In genomic region chr4:99383833-99384392, GRCh38 we compare ENCODE assay signal across 13 cellular contexts. TPM values are rescaled to one million over a fixed set of nuclear protein-coding genes. Genes with fewer than 3 reads are reported as not detected.
A peak's percentile ranks its signal among the peaks of the same experiment; 100 is the strongest.
DNase-seq lines count a peak whose midpoint lies in the region; ATAC-seq and TF ChIP-seq lines count a peak whose summit lies in the region.
"Had no signal": no experiment of that assay in that cellular context is flagged by ENCODE, and none has a peak within 500 bp of the region (broad histone marks: within the 10 kb centered on the region; RNA-seq: fewer than 3 reads in every experiment).

No MANE protein-coding gene starts in this region.

- no peak for TF ChIP-seq CTCF in Peyer's patch (IDR thresholded peaks at IDR 0.05)
- no peak for TF ChIP-seq CTCF in mucosa of descending colon (IDR thresholded peaks at IDR 0.05)
- TF ChIP-seq CTCF in upper lobe of left lung (IDR thresholded peaks at IDR 0.05), result no peak

- intact Hi-C loops in mucosa of descending colon (cut with DNase I, micrococcal nuclease), result no loop called here

- H3K4me1 ChIP-seq in Peyer's patch (peaks cover 0 to 9% (median 0%) of the 10 kb centered on the region in 4 donors), mucosa of descending colon (ENCODE audit: low read depth) (peaks cover 3% of the 10 kb centered on the region), upper lobe of left lung (peaks cover 0 to 3% (median 0%) of the 10 kb centered on the region in 4 donors)

- peak overlapping the region in 3 of 4 donors; percentile 55 to 77 (median 58) for H3K27ac ChIP-seq in Peyer's patch
- peak overlapping the region; percentile 41 to 73 (median 62) for H3K27ac ChIP-seq in upper lobe of left lung
- H3K27ac ChIP-seq: WERI-Rb-1 had no signal

- TF ChIP-seq POLR2A in Peyer's patch (IDR thresholded peaks at IDR 0.05), result no peak
- no peak for TF ChIP-seq POLR2A in upper lobe of left lung (IDR thresholded peaks at IDR 0.05)

- 19 to 27% methylated on average over 5 of the region's 5 CpGs for WGBS in upper lobe of left lung, 2 donors

- H3K27me3 ChIP-seq in Peyer's patch, result no peaks in the 10 kb centered on the region
- no peaks in the 10 kb centered on the region for H3K27me3 ChIP-seq in upper lobe of left lung

- peak in 1 of 4 donors; percentile 57 for TF ChIP-seq EP300 in upper lobe of left lung (IDR thresholded peaks at IDR 0.05)

- H3K36me3 ChIP-seq in Peyer's patch (no peaks in the 10 kb centered on the region), mucosa of descending colon (ENCODE audit: low read depth) (no peaks in the 10 kb centered on the region), upper lobe of left lung (no peaks in the 10 kb centered on the region)
- H3K36me3 ChIP-seq: WERI-Rb-1 had no signal

- H3K9me3 ChIP-seq in Peyer's patch (no peaks in the 10 kb centered on the region), mucosa of descending colon (no peaks in the 10 kb centered on the region), upper lobe of left lung (no peaks in the 10 kb centered on the region)

- no peak for DNase-seq in Peyer's patch
- peak; percentile 99 for DNase-seq in fibroblast of gingiva (ENCODE audit: low read depth)
- peak in 1 of 3 donors; percentile 27 for DNase-seq in mucosa of descending colon
- no peak for DNase-seq in upper lobe of left lung
- DNase-seq in SKM-1 treated with dmso at 0.1 percent for 144 hours (lab: John Stamatoyannopoulos, UW; ENCODE audit: unreplicated experiment), result no peak
- no peak for DNase-seq in MV-4-11 (lab: John Stamatoyannopoulos, UW)
- no peak for DNase-seq in NCI-H1092 (lab: John Stamatoyannopoulos, UW)
- DNase-seq: NCI-H2107, posterior cingulate gyrus, WERI-Rb-1 had no signal

- ATAC-seq in mucosa of descending colon (peak; percentile 54), upper lobe of left lung (ENCODE audit: low FRiP score in 2 of 2) (peak; percentile 76 to 93), HG02970 (IDR thresholded peaks at IDR 0.05; ENCODE audit: low FRiP score, unreplicated experiment) (no peak)

- H3K4me3 ChIP-seq in Peyer's patch (no peak overlapping the region), mucosa of descending colon (no peak overlapping the region), upper lobe of left lung (no peak overlapping the region)

RNA-seq across cellular contexts. Expression of gene ADH1C, which starts 31.4 kb away (rescaled TPM):
- total RNA-seq in Peyer's patch (100 to 1,000 TPM in 1 of 4 donors, 10 to 100 TPM in 3; 62.7 to 129 (median 87.7) TPM), mucosa of descending colon (100 to 1,000 TPM; 137 to 502 (median 271) TPM), upper lobe of left lung (10 to 100 TPM in 2 of 6 donors, 1 to 10 TPM in 4; 2.0 to 57.7 (median 7.6) TPM)
- total RNA-seq: activated T-helper 1 cell treated with anti-CD3 and anti-CD28 coated beads, Interleukin-12 subunit alpha, Interleukin-12 subunit beta, Interleukin-2, Interleukin-4 antibody, amounts not matched to agents 30 ng/mL and 10 ng/mL and 1 ng/mL, durations not matched to agents 14 hours and 24 hours and 36 hours; dermis microvascular lymphatic vessel endothelial cell had no signal

RNA-seq across cellular contexts. Expression of gene ADH7, which starts 51.2 kb away (rescaled TPM):
- total RNA-seq in Peyer's patch, result not detected
- not detected for total RNA-seq in mucosa of descending colon
- 1 to 10 TPM in 1 of 6 donors, under 1 TPM in 2, not detected in 3; 0.15 to 9.2 (median 0.30) TPM for total RNA-seq in upper lobe of left lung
- total RNA-seq: activated T-helper 1 cell treated with anti-CD3 and anti-CD28 coated beads, Interleukin-12 subunit alpha, Interleukin-12 subunit beta, Interleukin-2, Interleukin-4 antibody, amounts not matched to agents 30 ng/mL and 10 ng/mL and 1 ng/mL, durations not matched to agents 14 hours and 24 hours and 36 hours; dermis microvascular lymphatic vessel endothelial cell had no signal
